ENCODE assay signal across 24 cellular contexts in genomic region chr16:15891508-15891907, GRCh38. TPM values are rescaled to one million over a fixed set of nuclear protein-coding genes. Genes with fewer than 3 reads are reported as not detected.
"Had no signal": no experiment of that assay in that cellular context is flagged by ENCODE, and none has a peak within 500 bp of the region (broad histone marks: within the 10 kb centered on the region; RNA-seq: fewer than 3 reads in every experiment).

No MANE protein-coding gene starts in this region.

- H3K4me3 ChIP-seq: Peyer's patch, SJSA1, SK-N-MC had no signal

- H3K27me3 ChIP-seq: Peyer's patch, SJSA1 had no signal

- H3K9ac ChIP-seq: KMS-11 had no signal

- H3K36me3 ChIP-seq: Peyer's patch had no signal

- H3K4me2 ChIP-seq: KMS-11 had no signal

- H3K9me3 ChIP-seq: Peyer's patch, SJSA1 had no signal

- FAIRE-seq: HTR-8/SVneo had no signal

- H3K27ac ChIP-seq: HL-60, KMS-11, Peyer's patch, SJSA1, SK-N-MC had no signal

- DNase-seq: Kasumi-1, MM.1S, NCI-H1092 treated with DMSO at 0.1 percent for 48 hours, NCI-H1436, NCI-H187, NCI-H2029, NCI-H2081 treated with DMSO at 0.1 percent for 48 hours, NCI-H2171, NCI-H226, NCI-H446, NCI-H510A, NCI-H524 treated with DMSO at 0.1 percent for 48 hours, NCI-H69, NCI-H774, Right ventricle myocardium superior, SIG-M5 had no signal

RNA-seq across cellular contexts. Expression of gene MYH11, which starts 34.7 kb away (rescaled TPM):
- total RNA-seq: M059J, RPMI7951 had no signal
